In the genomic region with DNA sequence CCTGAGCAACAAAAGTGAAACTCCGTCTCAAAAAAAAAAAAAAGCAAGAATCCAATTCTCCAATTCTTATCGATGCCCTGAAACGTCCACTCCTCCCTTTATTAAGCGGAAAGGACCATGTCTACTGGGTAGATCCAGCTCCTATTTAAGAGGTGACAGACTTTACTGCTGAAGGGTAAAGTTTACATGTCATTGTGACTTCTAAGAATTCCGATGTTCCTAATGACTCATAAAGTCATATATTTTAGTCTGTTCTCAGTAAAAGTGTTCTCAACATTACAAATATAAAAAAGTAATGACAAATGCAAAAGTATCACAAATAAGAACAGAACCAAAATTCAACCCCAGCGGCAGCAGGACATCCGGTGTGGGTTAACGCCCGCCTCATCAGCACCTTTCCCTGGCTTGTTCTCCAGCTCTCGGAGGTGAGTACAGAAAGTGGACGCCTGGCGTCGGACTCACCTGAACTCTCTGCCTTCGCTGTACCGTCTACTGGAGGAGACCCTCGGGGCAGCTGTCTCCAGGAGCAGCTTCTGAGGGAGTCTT, we compare ENCODE assay signal across 17 cellular contexts. TPM values are rescaled to one million over a fixed set of nuclear protein-coding genes. Genes with fewer than 3 reads are reported as not detected.
A peak's percentile ranks its signal among the peaks of the same experiment; 100 is the strongest.
DNase-seq lines count a peak whose midpoint lies in the region; ATAC-seq and TF ChIP-seq lines count a peak whose summit lies in the region.
"Had no signal": no experiment of that assay in that cellular context is flagged by ENCODE, and none has a peak within 500 bp of the region (broad histone marks: within the 10 kb centered on the region; RNA-seq: fewer than 3 reads in every experiment).

No MANE protein-coding gene starts in this region.

- H3K27me3 Mint-ChIP-seq in activated naive CD4-positive, alpha-beta T cell treated with anti-CD3 and anti-CD28 coated beads for 36 hours (ENCODE audit: low read depth), result no peaks in the 10 kb centered on the region
- no peaks in the 10 kb centered on the region for H3K27me3 Mint-ChIP-seq in central memory CD8-positive, alpha-beta T cell
- H3K27me3 Mint-ChIP-seq in neural progenitor cell (ENCODE audit: insufficient read depth, low read depth), result peaks cover 7% of the 10 kb centered on the region

- no peaks in the 10 kb centered on the region for H3K4me1 ChIP-seq in neural progenitor cell

- no peak overlapping the region for H3K4me3 ChIP-seq in neural progenitor cell

- H3K36me3 ChIP-seq in neural progenitor cell, result no peaks in the 10 kb centered on the region

- H3K27ac Mint-ChIP-seq in activated naive CD4-positive, alpha-beta T cell treated with anti-CD3 and anti-CD28 coated beads for 36 hours, result no peak overlapping the region
- H3K27ac Mint-ChIP-seq in central memory CD8-positive, alpha-beta T cell (ENCODE audit: low read depth), result no peak overlapping the region
- H3K27ac Mint-ChIP-seq in neural progenitor cell, result no peak overlapping the region

- CTCF ChIA-PET in activated naive CD4-positive, alpha-beta T cell treated with anti-CD3 and anti-CD28 coated beads for 36 hours (lab: Charles Lee), result no interaction called here
- CTCF ChIA-PET in RWPE1 (lab: Yijun Ruan, JAX), result interaction anchor here (0.5 to 3.0 kb wide), 3 partner anchors 16 to 239 kb away, joined by 3 to 15 read pairs (median 5); no protein-coding TSS in a partner anchor

- H3K9me3 Mint-ChIP-seq in activated naive CD4-positive, alpha-beta T cell treated with anti-CD3 and anti-CD28 coated beads for 36 hours, result no peaks in the 10 kb centered on the region
- no peaks in the 10 kb centered on the region for H3K9me3 Mint-ChIP-seq in central memory CD8-positive, alpha-beta T cell
- peaks cover 4% of the 10 kb centered on the region for H3K9me3 Mint-ChIP-seq in neural progenitor cell
- H3K9me3 Mint-ChIP-seq: H9 had no signal

- no peaks in the 10 kb centered on the region for H3K27me3 ChIP-seq in neural progenitor cell

- no peak overlapping the region for H3K9ac ChIP-seq in neural progenitor cell

- no peaks in the 10 kb centered on the region for H3F3A ChIP-seq in neural progenitor cell (ENCODE audit: low read depth)

- H3K9me3 ChIP-seq in neural progenitor cell (ENCODE audit: low read depth), result no peaks in the 10 kb centered on the region

- H3K27ac ChIP-seq in RWPE1 (peak overlapping the region; percentile 77), neural progenitor cell (no peak overlapping the region)

- ATAC-seq in central memory CD8-positive, alpha-beta T cell (replicated peaks; ENCODE audit: extremely low read depth, poor library complexity, severe bottlenecking), result no peak
- ATAC-seq in GM18511 (IDR thresholded peaks at IDR 0.05; ENCODE audit: unreplicated experiment), result no peak
- ATAC-seq: Panc1 had no signal

- H3K36me3 Mint-ChIP-seq in activated naive CD4-positive, alpha-beta T cell treated with anti-CD3 and anti-CD28 coated beads for 36 hours (ENCODE audit: low read depth), result peaks cover 18% of the 10 kb centered on the region
- H3K36me3 Mint-ChIP-seq in central memory CD8-positive, alpha-beta T cell (ENCODE audit: insufficient read depth), result peaks cover 37% of the 10 kb centered on the region
- H3K36me3 Mint-ChIP-seq in neural progenitor cell, result peaks cover 52% of the 10 kb centered on the region

- no peak overlapping the region for H2AFZ ChIP-seq in neural progenitor cell (replicated peaks)

- H3K79me2 ChIP-seq in neural progenitor cell (ENCODE audit: low read depth), result peaks cover 88% of the 10 kb centered on the region

- peaks cover 71% of the 10 kb centered on the region for H3K4me1 Mint-ChIP-seq in activated naive CD4-positive, alpha-beta T cell treated with anti-CD3 and anti-CD28 coated beads for 36 hours (ENCODE audit: low read depth)
- peaks cover 63% of the 10 kb centered on the region for H3K4me1 Mint-ChIP-seq in central memory CD8-positive, alpha-beta T cell
- H3K4me1 Mint-ChIP-seq in neural progenitor cell, result peaks cover 11% of the 10 kb centered on the region

- no peak overlapping the region for H3K4me2 ChIP-seq in neural progenitor cell

- POLR2A ChIA-PET in RWPE1 (lab: Yijun Ruan, JAX; ENCODE audit: low non-redundant PET), result no interaction called here

- DNase-seq in activated naive CD4-positive, alpha-beta T cell treated with Interleukin-2 at 50 U/mL for 16 hours, result peak; percentile 51
- DNase-seq in activated naive CD4-positive, alpha-beta T cell treated with anti-CD3 and anti-CD28 coated beads for 36 hours, result no peak
- DNase-seq in RWPE1 (ENCODE audit: low spot score) (no peak), neural progenitor cell (ENCODE audit: low spot score) (peak; percentile 0), NCI-H1436 (lab: John Stamatoyannopoulos, UW) (no peak), NCI-H69 (lab: John Stamatoyannopoulos, UW) (no peak)
- no peak for DNase-seq in central memory CD8-positive, alpha-beta T cell (ENCODE audit: low spot score in 2 of 2)
- DNase-seq: COR-L47, H9, Karpas-422, NCI-H1105 treated with DMSO at 0.1 percent for 48 hours, NCI-H1930, NCI-H2171, NCI-H446 treated with DMSO at 0.1 percent for 48 hours, SHP77 had no signal

- TF ChIP-seq CTCF in RWPE1 (conservative IDR thresholded peaks at IDR 0.05; ENCODE audit: low read depth) (no peak), neural progenitor cell (IDR thresholded peaks at IDR 0.05) (no peak)

- peaks cover 47% of the 10 kb centered on the region for H4K20me1 ChIP-seq in neural progenitor cell (ENCODE audit: low read depth)

- H3K4me3 Mint-ChIP-seq in activated naive CD4-positive, alpha-beta T cell treated with anti-CD3 and anti-CD28 coated beads for 36 hours, result no peak overlapping the region
- peak overlapping the region; percentile 65 for H3K4me3 Mint-ChIP-seq in central memory CD8-positive, alpha-beta T cell
- no peak overlapping the region for H3K4me3 Mint-ChIP-seq in neural progenitor cell
- H3K4me3 Mint-ChIP-seq: H9 had no signal

- intact Hi-C loops in activated naive CD4-positive, alpha-beta T cell treated with anti-CD3 and anti-CD28 coated beads for 36 hours (cut with micrococcal nuclease), result no loop called here

RNA-seq across cellular contexts. Expression of a gene that starts 6.8 kb away (rescaled TPM):
- 10 to 100 TPM; 17.5 to 17.9 TPM for total RNA-seq in activated naive CD4-positive, alpha-beta T cell treated with anti-CD3 and anti-CD28 coated beads for 36 hours
- total RNA-seq in neural progenitor cell (ENCODE audit: low replicate concordance), result 19.6 and 35.4 TPM in 2 replicates

RNA-seq across cellular contexts. Expression of a gene that starts 24.6 kb away (rescaled TPM):
- total RNA-seq in activated naive CD4-positive, alpha-beta T cell treated with anti-CD3 and anti-CD28 coated beads for 36 hours, result 10 to 100 TPM; 68.3 to 74.0 TPM
- 82.2 and 138 TPM in 2 replicates for total RNA-seq in neural progenitor cell (ENCODE audit: low replicate concordance)

RNA-seq across cellular contexts. Expression of a gene that starts 36.0 kb away (rescaled TPM):
- 10 to 100 TPM; 19.9 to 20.9 TPM for total RNA-seq in activated naive CD4-positive, alpha-beta T cell treated with anti-CD3 and anti-CD28 coated beads for 36 hours
- total RNA-seq in neural progenitor cell (ENCODE audit: low replicate concordance), result 16.7 and 49.5 TPM in 2 replicates

RNA-seq across cellular contexts. Expression of a gene that starts 51.2 kb away (rescaled TPM):
- 10 to 100 TPM; 86.7 to 87.0 TPM for total RNA-seq in activated naive CD4-positive, alpha-beta T cell treated with anti-CD3 and anti-CD28 coated beads for 36 hours
- total RNA-seq in neural progenitor cell (ENCODE audit: low replicate concordance), result 93.3 and 236 TPM in 2 replicates

RNA-seq across cellular contexts. Expression of a gene that starts 55.9 kb away (rescaled TPM):
- total RNA-seq in activated naive CD4-positive, alpha-beta T cell treated with anti-CD3 and anti-CD28 coated beads for 36 hours, result 1 to 10 TPM; 8.9 to 9.6 TPM
- total RNA-seq in neural progenitor cell (ENCODE audit: low replicate concordance), result 7.1 and 24.3 TPM in 2 replicates

Comparison
In these comparisons a context has a peak if more than half of its experiments do, and no peak if none do; other contexts are left out.
1. DNase-seq: peak in activated naive CD4-positive, alpha-beta T cell treated with Interleukin-2 at 50 U/mL for 16 hours (single experiment) and neural progenitor cell (single experiment); none in activated naive CD4-positive, alpha-beta T cell treated with anti-CD3 and anti-CD28 coated beads for 36 hours (single experiment), RWPE1 (single experiment), central memory CD8-positive, alpha-beta T cell (0 of 2), NCI-H1436 (single experiment) and NCI-H69 (single experiment).